ENCODE assay signal across 13 cellular contexts in the genomic region with DNA sequence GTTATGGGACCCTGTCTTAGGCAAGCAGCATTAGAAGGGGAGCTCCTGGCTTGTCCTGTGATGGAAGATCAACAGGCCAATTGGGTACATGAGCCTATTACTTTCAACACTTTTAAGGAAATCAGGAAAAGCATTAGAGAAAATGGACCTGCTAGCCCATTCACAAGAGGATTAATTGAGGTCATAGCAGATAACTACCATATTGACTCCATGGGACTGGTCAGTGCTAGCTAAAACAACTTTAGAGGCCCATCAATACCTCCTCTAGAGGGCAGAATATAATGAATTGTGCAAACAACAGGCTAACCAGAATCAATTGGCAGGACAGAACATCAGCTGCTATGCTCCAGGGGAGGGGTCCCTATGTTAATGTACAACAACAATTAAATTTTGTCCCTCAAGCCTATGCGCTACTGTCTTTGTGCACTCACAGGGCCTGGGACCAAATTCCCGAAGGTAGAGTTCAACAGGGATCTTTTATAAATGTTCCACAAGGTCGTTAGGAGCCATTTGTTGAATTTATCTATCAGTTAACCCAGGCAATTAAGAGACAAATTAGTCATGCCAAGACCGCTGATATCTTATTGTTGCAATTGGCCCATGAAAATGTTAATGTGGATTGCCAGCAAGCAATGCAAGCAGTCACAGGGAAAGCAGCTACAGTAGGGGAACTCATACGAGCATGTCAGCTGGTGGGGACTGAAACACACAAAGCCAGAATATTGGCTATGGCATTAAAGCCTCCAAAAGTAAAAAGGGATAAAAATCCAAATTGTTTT.
DNase-seq lines count a peak whose midpoint lies in the region; ATAC-seq, FAIRE-seq and TF ChIP-seq lines count a peak whose summit lies in the region.
"Had no signal": no experiment of that assay in that cellular context is flagged by ENCODE, and none has a peak within 500 bp of the region (broad histone marks: within the 10 kb centered on the region; RNA-seq: fewer than 3 reads in every experiment).

No MANE protein-coding gene starts in this region.

- H3K27me3 Mint-ChIP-seq in neural progenitor cell (ENCODE audit: insufficient read depth, low read depth), result peaks cover 5% of the 10 kb centered on the region

- TF ChIP-seq POLR2A in K562 (conservative IDR thresholded peaks at IDR 0.05), result no peak

- no peaks in the 10 kb centered on the region for H3K79me2 ChIP-seq in MM.1S (ENCODE audit: low read length)
- H3K79me2 ChIP-seq in K562 (ENCODE audit: control insufficient read depth, insufficient read depth, low read length), result peaks cover 7% of the 10 kb centered on the region
- peaks cover 11% of the 10 kb centered on the region for H3K79me2 ChIP-seq in neural progenitor cell (ENCODE audit: low read depth)

- H2AFZ ChIP-seq in MM.1S (ENCODE audit: low read length), result no peak overlapping the region
- H2AFZ ChIP-seq in K562 (ENCODE audit: low read depth, low read length), result no peak overlapping the region
- no peak overlapping the region for H2AFZ ChIP-seq in neural progenitor cell (replicated peaks)

- TF ChIP-seq CTCF in MM.1S (IDR thresholded peaks at IDR 0.05; ENCODE audit: low read length) (peak; percentile 36), K562 (IDR thresholded peaks at IDR 0.05 in 2 of 3, conservative IDR thresholded peaks at IDR 0.05 in 1 of 3; ENCODE audit: insufficient read depth in 2 of 3, low read depth in 1 of 3, low read length in 3 of 3) (peak; percentile 41 to 66 (median 56); a peak in 5 of 6 replicates), neural progenitor cell (IDR thresholded peaks at IDR 0.05) (peak; percentile 46)

- 69% methylated on average over 5 of the region's 5 CpGs for WGBS in K562 (ENCODE audit: insufficient coverage, low coverage, missing lambda C conversion rate)

- H3K27ac ChIP-seq in MM.1S (ENCODE audit: low read length), result no peak overlapping the region
- no peak overlapping the region for H3K27ac ChIP-seq in K562 (ENCODE audit: extremely low read depth, low read depth, low read length)
- H3K27ac ChIP-seq in neural progenitor cell, result no peak overlapping the region

- H3K9me3 ChIP-seq in MM.1S (replicated peaks; ENCODE audit: insufficient read depth, low read length) (no peaks in the 10 kb centered on the region), K562 (replicated peaks; ENCODE audit: control insufficient read depth, insufficient read depth, low read depth, low read length) (no peaks in the 10 kb centered on the region), neural progenitor cell (ENCODE audit: low read depth) (no peaks in the 10 kb centered on the region)

- H3K9me3 Mint-ChIP-seq in neural progenitor cell, result no peaks in the 10 kb centered on the region

- H4K20me1 ChIP-seq in MM.1S (ENCODE audit: insufficient read depth, low read length) (no peaks in the 10 kb centered on the region), K562 (replicated peaks; ENCODE audit: control insufficient read depth, insufficient read depth, low read length) (no peaks in the 10 kb centered on the region), neural progenitor cell (ENCODE audit: low read depth) (peaks cover 3% of the 10 kb centered on the region)

- in situ Hi-C loops in K562 (cut with MboI), result no loop called here

- FAIRE-seq in K562 (lab: Jason Lieb, UNC) (no peak), GM19239 (lab: Jason Lieb, UNC) (no peak)

- intact Hi-C loops in K562 (cut with micrococcal nuclease), result no loop called here

- POLR2A ChIA-PET in K562 (lab: Yijun Ruan, JAX), result interaction anchor here (0.8 to 10.2 kb wide), 12 partner anchors 9 to 70 kb away, joined by 3 to 94 read pairs (median 6); a partner anchor contains a TSS

- CTCF ChIA-PET in K562 (lab: Yijun Ruan, JAX; ENCODE audit: low intra/inter-chr PET ratio), result no interaction called here

- H3K9ac ChIP-seq in MM.1S (ENCODE audit: low read length) (no peak overlapping the region), K562 (ENCODE audit: insufficient read depth in 1 of 2, low read depth in 2 of 2, low read length in 2 of 2) (no peak overlapping the region), neural progenitor cell (no peak overlapping the region)

- no peaks in the 10 kb centered on the region for H3K9me2 ChIP-seq in MM.1S (replicated peaks; ENCODE audit: insufficient read depth, low read length)

- no TSS peak for BruUV-seq in K562 (replicated peaks; lab: Mats Ljungman, UMichigan)

- no peaks in the 10 kb centered on the region for H3K9me1 ChIP-seq in K562 (ENCODE audit: control insufficient read depth, insufficient read depth, low read length)

- no peak overlapping the region for H3K27ac Mint-ChIP-seq in neural progenitor cell

- no peaks in the 10 kb centered on the region for H3K36me3 Mint-ChIP-seq in neural progenitor cell

- H3K36me3 ChIP-seq in MM.1S (replicated peaks; ENCODE audit: insufficient read depth, low read length) (no peaks in the 10 kb centered on the region), K562 (ENCODE audit: control insufficient read depth, insufficient read depth, low read length) (no peaks in the 10 kb centered on the region), neural progenitor cell (no peaks in the 10 kb centered on the region)
- H3K36me3 ChIP-seq: cardiac muscle cell had no signal

- ATAC-seq in K562 (peak; percentile 77), GM18909 (IDR thresholded peaks at IDR 0.05; ENCODE audit: poor library complexity, unreplicated experiment) (no peak)

- no peak overlapping the region for H3K4me3 Mint-ChIP-seq in neural progenitor cell

- no peak for TF ChIP-seq EP300 in K562 (IDR thresholded peaks at IDR 0.05; ENCODE audit: low read length)

- TF ChIP-seq RAD21 in K562 (CRISPR knock-in tag; conservative IDR thresholded peaks at IDR 0.05 in 1 of 2, IDR thresholded peaks at IDR 0.05 in 1 of 2), result peak; percentile 18 to 57; a peak in 2 of 4 replicates

- H3K4me3 ChIP-seq in MM.1S (ENCODE audit: low read length) (no peak overlapping the region), K562 (no peak overlapping the region), neural progenitor cell (no peak overlapping the region)
- H3K4me3 ChIP-seq: cardiac muscle cell had no signal

- H3K4me1 ChIP-seq in MM.1S (ENCODE audit: low read length) (no peaks in the 10 kb centered on the region), K562 (replicated peaks in 1 of 2; ENCODE audit: control insufficient read depth in 2 of 2, insufficient read depth in 2 of 2, low read length in 2 of 2) (peaks cover 3 to 11% of the 10 kb centered on the region in 2 experiments; a peak in 3 of 5 replicates), neural progenitor cell (peaks cover 11% of the 10 kb centered on the region)

- peaks cover 36% of the 10 kb centered on the region for H3K4me1 Mint-ChIP-seq in neural progenitor cell

- peak; percentile 9 for DNase-seq in DMS 273 (lab: John Stamatoyannopoulos, UW; ENCODE audit: unreplicated experiment)
- DNase-seq in DMS 273 treated with DMSO at 0.1 percent for 48 hours (lab: John Stamatoyannopoulos, UW), result no peak
- no peak for DNase-seq in MM.1S
- DNase-seq in K562 (ENCODE audit: extremely low read depth in 1 of 4, low spot score in 3 of 4), result peak in 3 of 4 experiments; percentile 48 to 51 (median 49)
- peak; percentile 39 for DNase-seq in neural progenitor cell (ENCODE audit: low spot score)
- DNase-seq in AG20443 (ENCODE audit: low spot score), result no peak
- DNase-seq in GM19239 (ENCODE audit: insufficient read length, low spot score), result no peak
- DNase-seq: 8988T; activated CD4-positive, CD25-positive, alpha-beta regulatory T cell treated with anti-CD3 and anti-CD28 coated beads, Interleukin-2, amount 50 U/mL, for 72 hours; EL; SHP77 had no signal

- H3F3A ChIP-seq in MM.1S (ENCODE audit: insufficient read depth, low read length) (no peaks in the 10 kb centered on the region), neural progenitor cell (ENCODE audit: low read depth) (peaks cover 30% of the 10 kb centered on the region)

- H3K4me2 ChIP-seq in MM.1S (ENCODE audit: low read depth, low read length), result no peak overlapping the region
- no peak overlapping the region for H3K4me2 ChIP-seq in K562 (ENCODE audit: insufficient read depth, low read length)
- H3K4me2 ChIP-seq in neural progenitor cell, result no peak overlapping the region

- H3K27me3 ChIP-seq in MM.1S (replicated peaks; ENCODE audit: insufficient read depth, low read length) (no peaks in the 10 kb centered on the region), K562 (ENCODE audit: control insufficient read depth in 2 of 2, insufficient read depth in 2 of 2, low read length in 2 of 2) (no peaks in the 10 kb centered on the region), neural progenitor cell (no peaks in the 10 kb centered on the region)
- H3K27me3 ChIP-seq: cardiac muscle cell had no signal

TF ChIP-seq in K562, 482 proteins besides CTCF, POLR2A, EP300 and RAD21 (continues in another document):
- TF ChIP-seq ILK (tag; IDR thresholded peaks at IDR 0.05; ENCODE audit: borderline replicate concordance, low read depth) (no peak), STAG1 (CRISPR knock-in tag; IDR thresholded peaks at IDR 0.05; ENCODE audit: borderline replicate concordance) (no peak), GABPB2 (CRISPR knock-in tag; conservative IDR thresholded peaks at IDR 0.05) (no peak), FOXA3 (CRISPR knock-in tag; conservative IDR thresholded peaks at IDR 0.05 in 1 of 2, IDR thresholded peaks at IDR 0.05 in 1 of 2) (peak; percentile 33 to 53; a peak in 1 of 4 replicates), LCOR (CRISPR knock-in tag; IDR thresholded peaks at IDR 0.05) (no peak), MAZ (CRISPR knock-in tag; conservative IDR thresholded peaks at IDR 0.05 in 1 of 2, IDR thresholded peaks at IDR 0.05 in 1 of 2) (0 out of 4 replicates have a peak, but pooled peaks of 1 of the 2 experiments have one; percentile 10), POU5F1 (IDR thresholded peaks at IDR 0.05; ENCODE audit: borderline replicate concordance, low read depth, low read length, partially characterized antibody) (no peak), FOXA1 (IDR thresholded peaks at IDR 0.05; ENCODE audit: borderline replicate concordance) (no peak), ZFP30 (CRISPR knock-in tag; IDR thresholded peaks at IDR 0.05; ENCODE audit: borderline replicate concordance) (no peak), SIN3B (IDR thresholded peaks at IDR 0.05; ENCODE audit: low read depth) (no peak), NEUROD1 (IDR thresholded peaks at IDR 0.05; ENCODE audit: borderline replicate concordance, low read depth, low read length, partially characterized antibody) (no peak), CEBPB (tag; IDR thresholded peaks at IDR 0.05) (peak; percentile 64), EHMT2 (IDR thresholded peaks at IDR 0.05) (no peak), MTA2 (IDR thresholded peaks at IDR 0.05; ENCODE audit: low read depth) (no peak), ILF3 (IDR thresholded peaks at IDR 0.05; ENCODE audit: borderline replicate concordance) (no peak)

Comparison
In these comparisons a context has a peak if more than half of its experiments do, and no peak if none do; other contexts are left out.
1. DNase-seq: peak in DMS 273 (single experiment), K562 (3 of 4) and neural progenitor cell (single experiment); none in DMS 273 treated with DMSO at 0.1 percent for 48 hours (single experiment), MM.1S (single experiment), AG20443 (single experiment) and GM19239 (single experiment).
2. Peak in every context shown above with its lines, with median percentiles within 50 percentile points of each other: CTCF ChIP-seq.